ENCODE assay signal across 1 cellular context in genomic region chr12:75818863-75819262, GRCh38.
TF ChIP-seq lines count a peak whose summit lies in the region.

No MANE protein-coding gene starts in this region.

TF ChIP-seq in IMR-90, 13 proteins besides CTCF, POLR2A, EP300 and RAD21:
- TF ChIP-seq BHLHE40 (IDR thresholded peaks at IDR 0.05; ENCODE audit: low read depth, low read length) (no peak), MAFK (IDR thresholded peaks at IDR 0.05; ENCODE audit: low read depth, low read length) (no peak), FOS (IDR thresholded peaks at IDR 0.05; ENCODE audit: low read depth, low read length) (no peak), NFE2L2 (IDR thresholded peaks at IDR 0.05; ENCODE audit: low read depth, low read length) (no peak), MAZ (IDR thresholded peaks at IDR 0.05; ENCODE audit: borderline replicate concordance, low read depth, low read length) (no peak), CEBPB (IDR thresholded peaks at IDR 0.05; ENCODE audit: low read depth, low read length) (no peak), MXI1 (IDR thresholded peaks at IDR 0.05; ENCODE audit: borderline replicate concordance, low read depth, low read length) (no peak), RCOR1 (IDR thresholded peaks at IDR 0.05; ENCODE audit: insufficient replicate concordance, low read length) (no peak), CHD1 (IDR thresholded peaks at IDR 0.05; ENCODE audit: low read depth, low read length) (no peak), SMC3 (IDR thresholded peaks at IDR 0.05; ENCODE audit: low read depth, low read length) (no peak), RFX5 (IDR thresholded peaks at IDR 0.05; ENCODE audit: low read depth, low read length) (no peak), USF2 (IDR thresholded peaks at IDR 0.05; ENCODE audit: low read depth, low read length) (no peak)
- TF ChIP-seq, protein P1, sequence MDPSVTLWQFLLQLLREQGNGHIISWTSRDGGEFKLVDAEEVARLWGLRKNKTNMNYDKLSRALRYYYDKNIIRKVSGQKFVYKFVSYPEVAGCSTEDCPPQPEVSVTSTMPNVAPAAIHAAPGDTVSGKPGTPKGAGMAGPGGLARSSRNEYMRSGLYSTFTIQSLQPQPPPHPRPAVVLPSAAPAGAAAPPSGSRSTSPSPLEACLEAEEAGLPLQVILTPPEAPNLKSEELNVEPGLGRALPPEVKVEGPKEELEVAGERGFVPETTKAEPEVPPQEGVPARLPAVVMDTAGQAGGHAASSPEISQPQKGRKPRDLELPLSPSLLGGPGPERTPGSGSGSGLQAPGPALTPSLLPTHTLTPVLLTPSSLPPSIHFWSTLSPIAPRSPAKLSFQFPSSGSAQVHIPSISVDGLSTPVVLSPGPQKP (IDR thresholded peaks at IDR 0.05; ENCODE audit: borderline replicate concordance, low read depth, low read length) = no peak
TF ChIP-seq in IMR-90: peak in this region for 0.
